Comparison of ENCODE assay signal across 15 cellular contexts in the genomic region with DNA sequence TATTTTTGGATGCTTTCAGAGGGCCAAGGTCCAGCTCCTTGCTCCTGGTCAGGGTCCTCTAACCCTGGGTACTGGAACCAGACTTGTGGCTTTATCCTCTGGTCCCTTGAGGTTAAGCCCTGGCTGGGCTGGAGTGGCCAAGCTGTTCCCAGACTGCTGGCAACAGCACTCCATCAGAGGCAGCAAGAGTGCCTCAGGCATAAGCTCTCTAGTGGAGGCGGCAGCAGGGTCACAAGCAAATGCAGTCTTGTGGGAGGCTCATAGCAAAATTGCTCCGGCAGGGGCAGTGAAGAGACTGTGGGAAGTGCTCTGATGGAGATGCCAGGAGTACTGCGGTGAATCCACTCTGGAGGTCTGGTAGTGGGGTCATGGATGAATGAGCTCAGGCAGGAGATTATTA.
"Had no signal": no experiment of that assay in that cellular context is flagged by ENCODE, and none has a peak within 500 bp of the region (broad histone marks: within the 10 kb centered on the region; RNA-seq: fewer than 3 reads in every experiment).

No MANE protein-coding gene starts in this region.

- H3K4me2 ChIP-seq: hepatocyte had no signal

- H3K36me3 ChIP-seq: esophagus squamous epithelium, lower lobe of right lung, pancreas, transverse colon had no signal

- H3K27me3 ChIP-seq: hepatocyte, pancreas, transverse colon had no signal

- H3K27ac ChIP-seq: esophagus squamous epithelium, hepatocyte, lower lobe of right lung, pancreas, transverse colon, VCaP had no signal

- H2AFZ ChIP-seq: hepatocyte had no signal

- ATAC-seq: left colon; lower lobe of right lung; natural killer cell; pancreas; stimulated activated naive CD8-positive, alpha-beta T cell treated with anti-CD3 and anti-CD28 coated beads, Interleukin-15, Interleukin-2, amounts not matched to agents 100 U/mL and 50 U/mL, for 24 hours had no signal

- DNase-seq: activated CD4-positive, alpha-beta T cell treated with anti-CD3 and anti-CD28 coated beads for 1 hour; activated CD4-positive, alpha-beta T cell treated with anti-CD3 and anti-CD28 coated beads, Interleukin-2, amount 50 U/mL, for 48 hours; cerebellar nuclear complex; effector CD4-positive, alpha-beta T cell; esophagus squamous epithelium; left colon; lower lobe of right lung; natural killer cell; pancreas; stimulated activated naive CD8-positive, alpha-beta T cell treated with anti-CD3 and anti-CD28 coated beads, Interleukin-15, Interleukin-2, amounts not matched to agents 100 U/mL and 50 U/mL, for 24 hours; transverse colon had no signal

- H3K79me2 ChIP-seq: hepatocyte had no signal

- H3K4me3 ChIP-seq: esophagus squamous epithelium, hepatocyte, lower lobe of right lung, pancreas, transverse colon had no signal

- H3K4me1 ChIP-seq: esophagus squamous epithelium, lower lobe of right lung, pancreas, transverse colon had no signal

- FAIRE-seq: pancreas had no signal

- H3K4me3 Mint-ChIP-seq: activated naive CD8-positive, alpha-beta T cell; natural killer cell; T-helper 1 cell treated with Interleukin-12 subunit alpha and Interleukin-12 subunit beta and Interleukin-4 antibody, amounts not matched to agents 30 μg/mL and 1 μg/mL, for 36 hours had no signal

- H3K9me3 ChIP-seq: pancreas had no signal

- H3K4me1 Mint-ChIP-seq: natural killer cell had no signal

- H3K27ac Mint-ChIP-seq: activated naive CD8-positive, alpha-beta T cell; natural killer cell; T-helper 1 cell treated with Interleukin-12 subunit alpha and Interleukin-12 subunit beta and Interleukin-4 antibody, amounts not matched to agents 30 μg/mL and 1 μg/mL, for 36 hours had no signal
